Comparison of ENCODE assay signal across 2 cellular contexts in genomic region chr17:59853168-59853918, GRCh38.
TF ChIP-seq lines count a peak whose summit lies in the region.

No MANE protein-coding gene starts in this region.

TF ChIP-seq in K562, 482 proteins besides CTCF, POLR2A, EP300 and RAD21 (continued from another document and continues in another):
- TF ChIP-seq ZNF740 (CRISPR knock-in tag; IDR thresholded peaks at IDR 0.05) (no peak), ZNF740 (tag; IDR thresholded peaks at IDR 0.05) (no peak), NRF1 (conservative IDR thresholded peaks at IDR 0.05 in 1 of 2, IDR thresholded peaks at IDR 0.05 in 1 of 2) (no peak), SRSF9 (IDR thresholded peaks at IDR 0.05; ENCODE audit: borderline replicate concordance, low read depth, low read length) (no peak), PHF8 (IDR thresholded peaks at IDR 0.05; ENCODE audit: borderline replicate concordance, low read length) (no peak), RBM25 (IDR thresholded peaks at IDR 0.05; ENCODE audit: low read depth, low read length, severe bottlenecking) (no peak), EP400 (IDR thresholded peaks at IDR 0.05) (peak; percentile 61), KLF6 (CRISPR knock-in tag; IDR thresholded peaks at IDR 0.05; ENCODE audit: borderline replicate concordance) (no peak), PHB2 (IDR thresholded peaks at IDR 0.05; ENCODE audit: low read depth) (no peak), ZBTB26 (CRISPR knock-in tag; IDR thresholded peaks at IDR 0.05) (no peak), TCF7L2 (IDR thresholded peaks at IDR 0.05; ENCODE audit: low read depth, low read length) (no peak), ARID1B (IDR thresholded peaks at IDR 0.05) (no peak), THRB (CRISPR knock-in tag; conservative IDR thresholded peaks at IDR 0.05) (no peak), ZFX (CRISPR knock-in tag; IDR thresholded peaks at IDR 0.05) (no peak), SFPQ (IDR thresholded peaks at IDR 0.05; ENCODE audit: low read depth, low read length) (no peak), ZNF77 (CRISPR knock-in tag; IDR thresholded peaks at IDR 0.05) (no peak), TFE3 (CRISPR knock-in tag; IDR thresholded peaks at IDR 0.05) (no peak), ETS2 (tag; IDR thresholded peaks at IDR 0.05; ENCODE audit: borderline replicate concordance, poor library complexity, severe bottlenecking) (no peak), TSHZ1 (CRISPR knock-in tag; IDR thresholded peaks at IDR 0.05) (no peak)

TF ChIP-seq in HepG2, 621 proteins besides CTCF, POLR2A, EP300 and RAD21 (continued from another document and continues in another):
- TF ChIP-seq HNRNPLL (IDR thresholded peaks at IDR 0.05; ENCODE audit: low read depth, low read length, poor library complexity, severe bottlenecking), result no peak
- peak; percentile 57 for TF ChIP-seq YY1 (IDR thresholded peaks at IDR 0.05; ENCODE audit: insufficient read depth, insufficient replicate concordance, low read depth, low read length)
- TF ChIP-seq NFRKB (IDR thresholded peaks at IDR 0.05), result no peak
- TF ChIP-seq ZNF839 (CRISPR knock-in tag; IDR thresholded peaks at IDR 0.05; ENCODE audit: borderline replicate concordance), result no peak; the same call in 1 of the 2 replicates
- TF ChIP-seq RNF219 (CRISPR knock-in tag; IDR thresholded peaks at IDR 0.05), result no peak
- TF ChIP-seq FOXK2 (IDR thresholded peaks at IDR 0.05), result peak; percentile 48
- TF ChIP-seq RNF2 (conservative IDR thresholded peaks at IDR 0.05; ENCODE audit: low read depth), result no peak
- TF ChIP-seq ZBTB3 (CRISPR knock-in tag; IDR thresholded peaks at IDR 0.05; ENCODE audit: borderline replicate concordance, low read depth), result peak; percentile 94; the same call in 1 of the 2 replicates
- TF ChIP-seq CEBPB (IDR thresholded peaks at IDR 0.05; ENCODE audit: borderline replicate concordance, low read depth, low read length), result no peak
- TF ChIP-seq TRAFD1 (CRISPR knock-in tag; IDR thresholded peaks at IDR 0.05; ENCODE audit: borderline replicate concordance), result no peak
- peak; percentile 54 to 93; a peak in 3 of 4 replicates for TF ChIP-seq MAFK (conservative IDR thresholded peaks at IDR 0.05 in 1 of 2, IDR thresholded peaks at IDR 0.05 in 1 of 2; ENCODE audit: low read length in 2 of 2)
- TF ChIP-seq IRX3 (CRISPR knock-in tag; IDR thresholded peaks at IDR 0.05; ENCODE audit: borderline replicate concordance, low read depth), result no peak
- TF ChIP-seq ELF4 (CRISPR knock-in tag; IDR thresholded peaks at IDR 0.05; ENCODE audit: borderline replicate concordance), result peak; percentile 52; the same call in 1 of the 2 replicates
- peak; percentile 98 for TF ChIP-seq PHF5A (CRISPR knock-in tag; IDR thresholded peaks at IDR 0.05; ENCODE audit: low read depth, unreplicated experiment)
- TF ChIP-seq ZNF557 (CRISPR knock-in tag; IDR thresholded peaks at IDR 0.05), result peak; percentile 55; the same call in 1 of the 2 replicates
- peak; percentile 93 for TF ChIP-seq RCOR2 (CRISPR knock-in tag; IDR thresholded peaks at IDR 0.05)
- TF ChIP-seq EHMT2 (IDR thresholded peaks at IDR 0.05; ENCODE audit: borderline replicate concordance, low read depth, low read length), result 0 out of 2 replicates have a peak, but pooled peaks have one; percentile 26
- no peak; the same call in 1 of the 2 replicates for TF ChIP-seq ZNF607 (CRISPR knock-in tag; IDR thresholded peaks at IDR 0.05; ENCODE audit: borderline replicate concordance)
- no peak; the same call in 1 of the 2 replicates for TF ChIP-seq AHR (CRISPR knock-in tag; IDR thresholded peaks at IDR 0.05)
- peak; percentile 82; the same call in 1 of the 2 replicates for TF ChIP-seq ATF3 (CRISPR knock-in tag; IDR thresholded peaks at IDR 0.05)
- peak; percentile 78; the same call in 1 of the 2 replicates for TF ChIP-seq ZNF12 (CRISPR knock-in tag; IDR thresholded peaks at IDR 0.05)
- no peak for TF ChIP-seq ZNF577 (CRISPR knock-in tag; IDR thresholded peaks at IDR 0.05; ENCODE audit: borderline replicate concordance, low read depth)
- no peak; the same call in 1 of the 2 replicates for TF ChIP-seq ZBTB26 (CRISPR knock-in tag; IDR thresholded peaks at IDR 0.05; ENCODE audit: borderline replicate concordance)
- TF ChIP-seq TERF1 (CRISPR knock-in tag; IDR thresholded peaks at IDR 0.05), result no peak
- no peak for TF ChIP-seq FUBP1 (CRISPR knock-in tag; IDR thresholded peaks at IDR 0.05; ENCODE audit: borderline replicate concordance)
- TF ChIP-seq ZSCAN30 (CRISPR knock-in tag; IDR thresholded peaks at IDR 0.05), result no peak
- TF ChIP-seq PBX3 (CRISPR knock-in tag; IDR thresholded peaks at IDR 0.05; ENCODE audit: borderline replicate concordance), result no peak
- no peak; the same call in 1 of the 2 replicates for TF ChIP-seq ZNF451 (CRISPR knock-in tag; IDR thresholded peaks at IDR 0.05)
- TF ChIP-seq MIER3 (CRISPR knock-in tag; IDR thresholded peaks at IDR 0.05; ENCODE audit: borderline replicate concordance), result peak; percentile 82
- TF ChIP-seq SRSF1 (optimal IDR thresholded peaks at IDR 0.05; ENCODE audit: low read depth, low read length), result no peak
- peak; percentile 85; the same call in 1 of the 2 replicates for TF ChIP-seq ZNF644 (CRISPR knock-in tag; IDR thresholded peaks at IDR 0.05; ENCODE audit: low read depth)
- TF ChIP-seq SP1 (IDR thresholded peaks at IDR 0.05), result no peak
- peak; percentile 38; the same call in 1 of the 2 replicates for TF ChIP-seq SP1 (CRISPR knock-in tag; IDR thresholded peaks at IDR 0.05)
- no peak for TF ChIP-seq FOXP1 (IDR thresholded peaks at IDR 0.05)
- peak; percentile 89 for TF ChIP-seq FOXP1 (CRISPR knock-in tag; IDR thresholded peaks at IDR 0.05)
- TF ChIP-seq NCOA5 (CRISPR knock-in tag; IDR thresholded peaks at IDR 0.05), result no peak
- TF ChIP-seq HMGA1 (CRISPR knock-in tag; conservative IDR thresholded peaks at IDR 0.05), result no peak
- peak; percentile 93 for TF ChIP-seq ISL2 (CRISPR knock-in tag; IDR thresholded peaks at IDR 0.05)
- peak; percentile 69; the same call in 1 of the 2 replicates for TF ChIP-seq HMGXB3 (CRISPR knock-in tag; IDR thresholded peaks at IDR 0.05; ENCODE audit: borderline replicate concordance)
- peak; percentile 99 for TF ChIP-seq HOMEZ (CRISPR knock-in tag; IDR thresholded peaks at IDR 0.05; ENCODE audit: low read depth)
- TF ChIP-seq NR2F2 (IDR thresholded peaks at IDR 0.05; ENCODE audit: borderline replicate concordance, low read depth), result peak; percentile 71; the same call in 1 of the 2 replicates
